Comparison of ENCODE assay signal across 14 cellular contexts in genomic region chr12:88062464-88062863, GRCh38. TPM values are rescaled to one million over a fixed set of nuclear protein-coding genes. Genes with fewer than 3 reads are reported as not detected.
DNase-seq lines count a peak whose midpoint lies in the region; ATAC-seq and TF ChIP-seq lines count a peak whose summit lies in the region.
"Had no signal": no experiment of that assay in that cellular context is flagged by ENCODE, and none has a peak within 500 bp of the region (broad histone marks: within the 10 kb centered on the region; RNA-seq: fewer than 3 reads in every experiment).

No MANE protein-coding gene starts in this region.

- TF ChIP-seq CTCF in GM10248 (IDR thresholded peaks at IDR 0.05; ENCODE audit: control extremely low read depth, extremely low read depth, low read depth, missing control alignments) (no peak), mucosa of descending colon (IDR thresholded peaks at IDR 0.05) (no peak)

- POLR2A ChIA-PET in GM10248 (lab: Yijun Ruan, JAX): no interaction called here

- ATAC-seq in GM19324 (IDR thresholded peaks at IDR 0.05; ENCODE audit: low FRiP score, unreplicated experiment) (peak; percentile 59), HG02763 (IDR thresholded peaks at IDR 0.05; ENCODE audit: unreplicated experiment) (peak; percentile 67), HG03460 (IDR thresholded peaks at IDR 0.05; ENCODE audit: unreplicated experiment) (peak; percentile 66), mucosa of descending colon (no peak)

- H3K4me1 ChIP-seq in mucosa of descending colon (ENCODE audit: low read depth): no peaks in the 10 kb centered on the region

- intact Hi-C loops in mucosa of descending colon (cut with DNase I, micrococcal nuclease): no loop called here

- H3K4me3 ChIP-seq in mucosa of descending colon: no peak overlapping the region

- H3K36me3 ChIP-seq in mucosa of descending colon (ENCODE audit: low read depth): no peaks in the 10 kb centered on the region

- CTCF ChIA-PET in GM10248 (lab: Yijun Ruan, JAX): interaction anchor here (1.6 kb wide), 1 partner anchor 9 kb away, joined by 7 read pairs; no protein-coding TSS in a partner anchor

- peak; percentile 8 for DNase-seq in GM10248 (ENCODE audit: extremely low spot score)
- no peak for DNase-seq in AG20443 (ENCODE audit: low spot score)
- no peak for DNase-seq in NCI-H1048 (lab: John Stamatoyannopoulos, UW)
- no peak for DNase-seq in mucosa of descending colon
- no peak for DNase-seq in globus pallidus (ENCODE audit: low spot score)
- DNase-seq: activated CD4-positive, alpha-beta T cell treated with anti-CD3 and anti-CD28 coated beads for 48 hours; activated naive CD4-positive, alpha-beta T cell treated with anti-CD3 and anti-CD28 coated beads, Interleukin-2, amount 50 U/mL, for 16 hours; DND-41; NCI-H446 had no signal

- H3K9me3 ChIP-seq in mucosa of descending colon: no peaks in the 10 kb centered on the region

RNA-seq across cellular contexts. Expression of gene C12orf50, which starts 33.3 kb away (rescaled TPM):
- under 1 TPM in 1 of 3 donors, not detected in 2; 0.06 TPM for total RNA-seq in mucosa of descending colon
- total RNA-seq: frontal cortex, H1 had no signal
